ENCODE assay signal across 8 cellular contexts in the genomic region with DNA sequence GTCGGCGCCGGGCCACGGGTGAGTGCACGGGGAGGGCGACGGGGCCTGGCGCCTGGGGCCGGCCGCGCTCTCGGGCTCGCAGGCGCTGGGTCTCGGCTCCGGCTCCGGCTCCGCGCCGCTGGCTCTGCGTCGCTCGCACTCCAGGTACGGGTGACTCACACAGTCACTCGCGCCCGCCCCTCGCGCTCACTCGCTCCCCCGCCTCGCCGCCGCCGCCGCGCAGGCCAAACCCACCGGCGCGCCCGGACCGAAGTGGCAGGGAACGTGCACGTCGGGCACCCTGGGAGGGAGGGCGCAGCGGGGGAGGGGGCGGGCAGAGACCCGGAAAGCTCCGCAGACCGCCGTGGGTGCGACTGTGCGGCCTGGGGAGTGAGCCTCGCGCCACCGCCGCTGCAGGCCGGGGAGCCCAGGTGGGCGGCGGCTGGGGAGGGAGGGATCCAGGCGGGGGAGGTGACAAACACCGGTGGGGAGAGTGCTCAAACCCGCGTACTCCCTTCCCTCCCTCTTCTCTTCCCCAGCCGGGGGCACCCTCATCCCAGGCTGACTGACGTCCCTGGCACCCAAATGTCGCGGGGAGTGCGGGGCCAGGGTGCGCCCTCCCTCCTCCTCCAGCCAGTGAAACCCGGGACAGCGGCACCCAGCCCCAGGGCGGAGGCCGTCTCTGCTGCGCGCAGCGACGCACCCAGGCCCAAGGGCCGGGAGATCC.
A peak's percentile ranks its signal among the peaks of the same experiment; 100 is the strongest.
DNase-seq lines count a peak whose midpoint lies in the region; ATAC-seq and TF ChIP-seq lines count a peak whose summit lies in the region.

No MANE protein-coding gene starts in this region.

- TF ChIP-seq CTCF in AG04449 (IDR thresholded peaks at IDR 0.05; ENCODE audit: insufficient read depth, low read length, missing control alignments) (no peak), brain microvascular endothelial cell (IDR thresholded peaks at IDR 0.05; ENCODE audit: low read depth, low read length, missing control alignments) (no peak)

- CTCF ChIA-PET in AG04449 (lab: Yijun Ruan, JAX) = no interaction called here

- no peak overlapping the region for H3K27ac ChIP-seq in brain microvascular endothelial cell

- peak; percentile 53 for ATAC-seq in GM21367 (IDR thresholded peaks at IDR 0.05; ENCODE audit: unreplicated experiment)
- ATAC-seq in GM21576 (IDR thresholded peaks at IDR 0.05; ENCODE audit: unreplicated experiment) = no peak
- ATAC-seq in HG02571 (IDR thresholded peaks at IDR 0.05; ENCODE audit: unreplicated experiment) = no peak

- H3K36me3 ChIP-seq in brain microvascular endothelial cell (replicated peaks) = no peaks in the 10 kb centered on the region

- in situ Hi-C loops in brain microvascular endothelial cell (cut with HindIII; ENCODE audit: low pct_ligation_motif_present, low sequenced_read_pairs) = no loop called here

- POLR2A ChIA-PET in AG04449 (lab: Yijun Ruan, JAX) = no interaction called here

- H3K27me3 ChIP-seq in brain microvascular endothelial cell (replicated peaks) = peaks cover 5% of the 10 kb centered on the region

- no peak for DNase-seq in AG04449 (ENCODE audit: low read depth, low spot score)
- DNase-seq in NCI-H748 (lab: John Stamatoyannopoulos, UW; ENCODE audit: unreplicated experiment) = peak; percentile 73
- DNase-seq in brain microvascular endothelial cell = no peak
- peak; percentile 91 for DNase-seq in islet precursor cell
- DNase-seq in stimulated activated CD4-positive, alpha-beta T cell treated with anti-CD3 and anti-CD28 coated beads, Interleukin-12 subunit alpha, Interleukin-12 subunit beta, amount 100 ng/mL, for 24 hours (ENCODE audit: low read depth in 2 of 2) = peak; percentile 11 to 35

- peak overlapping the region; percentile 34 for H3K4me3 ChIP-seq in AG04449 (ENCODE audit: low read depth, low read length)
- peak overlapping the region; percentile 59 for H3K4me3 ChIP-seq in brain microvascular endothelial cell (ENCODE audit: low read depth, low read length)

Comparison
In these comparisons a context has a peak if more than half of its experiments do, and no peak if none do; other contexts are left out.
1. DNase-seq: peak in NCI-H748 (single experiment), islet precursor cell (single experiment) and stimulated activated CD4-positive, alpha-beta T cell treated with anti-CD3 and anti-CD28 coated beads, Interleukin-12 subunit alpha, Interleukin-12 subunit beta, amount 100 ng/mL, for 24 hours (2 of 2); none in AG04449 (single experiment) and brain microvascular endothelial cell (single experiment).